Comparison of ENCODE assay signal across 20 cellular contexts in genomic region chr19:44690131-44690440, GRCh38. TPM values are rescaled to one million over a fixed set of nuclear protein-coding genes. Genes with fewer than 3 reads are reported as not detected.
"Had no signal": no experiment of that assay in that cellular context is flagged by ENCODE, and none has a peak within 500 bp of the region (broad histone marks: within the 10 kb centered on the region; RNA-seq: fewer than 3 reads in every experiment).

No MANE protein-coding gene starts in this region.

- H3K36me3 Mint-ChIP-seq: activated CD4-positive, alpha-beta memory T cell treated with anti-CD3 and anti-CD28 coated beads for 36 hours had no signal

- H3K27me3 ChIP-seq: cardiac muscle cell, dorsolateral prefrontal cortex, right atrium auricular region, tibial nerve had no signal

- H3K9me3 ChIP-seq: prostate gland, right atrium auricular region, tibial nerve had no signal

- DNase-seq: activated CD4-positive, alpha-beta memory T cell treated with anti-CD3 and anti-CD28 coated beads for 36 hours; activated CD4-positive, alpha-beta T cell treated with anti-CD3 and anti-CD28 coated beads for 4 hours; activated naive CD8-positive, alpha-beta T cell treated with anti-CD3 and anti-CD28 coated beads for 36 hours; activated T-cell treated with anti-CD3 and anti-CD28 coated beads for 4 hours; amniotic stem cell; dorsolateral prefrontal cortex; foreskin fibroblast; left ventricle myocardium superior; nephron progenitor cell; stimulated activated CD4-positive, alpha-beta T cell treated with anti-CD3 and anti-CD28 coated beads, Interleukin-2, amount 100 ng/mL, for 24 hours; stimulated activated naive CD4-positive, alpha-beta T cell treated with Interleukin-2 at 50 U/mL for 16 hours; substantia nigra had no signal

- H3K36me3 ChIP-seq: cardiac muscle cell, prostate gland, right atrium auricular region, tibial nerve had no signal

- H3K27ac ChIP-seq: cardiac muscle cell, dorsolateral prefrontal cortex, epithelial cell of prostate, prostate gland, right atrium auricular region, tibial nerve had no signal

- H3K9me3 Mint-ChIP-seq: activated CD4-positive, alpha-beta memory T cell treated with anti-CD3 and anti-CD28 coated beads for 36 hours; activated naive CD8-positive, alpha-beta T cell treated with anti-CD3 and anti-CD28 coated beads for 36 hours; nephron progenitor cell had no signal

- H3K27ac Mint-ChIP-seq: activated CD4-positive, alpha-beta memory T cell treated with anti-CD3 and anti-CD28 coated beads for 36 hours; activated naive CD8-positive, alpha-beta T cell treated with anti-CD3 and anti-CD28 coated beads for 36 hours; nephron progenitor cell had no signal

- H3K4me3 ChIP-seq: cardiac muscle cell, dorsolateral prefrontal cortex, prostate gland, right atrium auricular region, tibial nerve had no signal

- H3K4me3 Mint-ChIP-seq: activated CD4-positive, alpha-beta memory T cell treated with anti-CD3 and anti-CD28 coated beads for 36 hours; activated naive CD8-positive, alpha-beta T cell treated with anti-CD3 and anti-CD28 coated beads for 36 hours; nephron progenitor cell had no signal

- H3K4me1 ChIP-seq: prostate gland had no signal

RNA-seq across cellular contexts. Expression of gene CEACAM16, which starts 8.9 kb away (rescaled TPM):
- total RNA-seq: activated CD4-positive, alpha-beta memory T cell treated with anti-CD3 and anti-CD28 coated beads for 36 hours; activated naive CD8-positive, alpha-beta T cell treated with anti-CD3 and anti-CD28 coated beads for 36 hours; cardiac muscle cell; dorsolateral prefrontal cortex; glomerular endothelial cell; left ventricle myocardium superior; osteocyte; prostate gland; right atrium auricular region; T-helper 2 cell treated with Interferon-gamma antibody and Interleukin-4, amounts not matched to agents 100 ng/mL and 5 ng/mL, for 36 hours; tibial nerve had no signal
